In genomic region chr12:122951979-122952892, GRCh38 we compare ENCODE assay signal across 9 cellular contexts. TPM values are rescaled to one million over a fixed set of nuclear protein-coding genes. Genes with fewer than 3 reads are reported as not detected.
DNase-seq lines count a peak whose midpoint lies in the region; ATAC-seq, FAIRE-seq and TF ChIP-seq lines count a peak whose summit lies in the region.
"Had no signal": no experiment of that assay in that cellular context is flagged by ENCODE, and none has a peak within 500 bp of the region (broad histone marks: within the 10 kb centered on the region; RNA-seq: fewer than 3 reads in every experiment).

No MANE protein-coding gene starts in this region.

- intact Hi-C loops in endothelial cell of umbilical vein (cut with micrococcal nuclease): loop anchor here (1.0 to 2.0 kb wide), 6 partner anchors 81 to 313 kb away; partner anchors contain the start of gene CCDC62

- no peaks in the 10 kb centered on the region for H3K27me3 ChIP-seq in endothelial cell of umbilical vein (ENCODE audit: control insufficient read depth in 2 of 2, insufficient read depth in 2 of 2, low read length in 2 of 2)

- no peaks in the 10 kb centered on the region for H4K20me1 ChIP-seq in endothelial cell of umbilical vein (replicated peaks; ENCODE audit: control insufficient read depth, extremely low read depth, insufficient read depth, low read length)

- peak; percentile 80 for ATAC-seq in HG03175 (IDR thresholded peaks at IDR 0.05; ENCODE audit: unreplicated experiment)

- no peak overlapping the region for H3K4me3 ChIP-seq in endothelial cell of umbilical vein (replicated peaks in 1 of 3; ENCODE audit: insufficient read depth in 1 of 3, low read depth in 1 of 3, low read length in 3 of 3)

- peaks cover 18% of the 10 kb centered on the region for H3K4me1 ChIP-seq in endothelial cell of umbilical vein (ENCODE audit: control insufficient read depth, extremely low read depth, insufficient read depth, low read length)

- peak; percentile 91 for FAIRE-seq in endothelial cell of umbilical vein (lab: Jason Lieb, UNC)
- FAIRE-seq: G401.6 had no signal

- POLR2A ChIA-PET in endothelial cell of umbilical vein (lab: Charles Lee): no interaction called here

- dilution Hi-C loops in endothelial cell of umbilical vein (cut with MboI; ENCODE audit: extremely low pct_ligation_motif_present, low sequenced_read_pairs): no loop called here

- H3K9me3 ChIP-seq in endothelial cell of umbilical vein (replicated peaks; ENCODE audit: control insufficient read depth, insufficient read depth, low read length): no peaks in the 10 kb centered on the region

- no peak for TF ChIP-seq POLR2A in endothelial cell of umbilical vein (IDR thresholded peaks at IDR 0.05; ENCODE audit: low read depth, low read length)

- CTCF ChIA-PET in endothelial cell of umbilical vein (lab: Charles Lee): interaction anchor here (0.6 to 19.1 kb wide), 20 partner anchors 28 to 315 kb away, joined by 3 to 200 read pairs (median 4); partner anchors contain the start of genes ARL6IP4 and HIP1R

- H3K36me3 ChIP-seq in endothelial cell of umbilical vein (ENCODE audit: control insufficient read depth in 2 of 2, extremely low read depth in 1 of 2, insufficient read depth in 2 of 2, low read length in 2 of 2): no peaks in the 10 kb centered on the region

- no TSS peak for BruUV-seq in endothelial cell of umbilical vein (replicated peaks; lab: Mats Ljungman, UMichigan)

- no peak overlapping the region for H3K4me2 ChIP-seq in endothelial cell of umbilical vein (ENCODE audit: insufficient read depth, low read length)

- DNase-seq in NK-92 treated with Interleukin-12 subunit alpha and Interleukin-12 subunit beta, amount 100 ng/mL, for 24 hours (lab: John Stamatoyannopoulos, UW): peak; percentile 38
- no peak for DNase-seq in NK-92 (lab: John Stamatoyannopoulos, UW; ENCODE audit: unreplicated experiment)
- DNase-seq in NCI-H774 (lab: John Stamatoyannopoulos, UW): peak; percentile 60
- DNase-seq in activated CD8-positive, alpha-beta memory T cell treated with anti-CD3 and anti-CD28 coated beads for 4 hours (ENCODE audit: low read depth in 2 of 2): peak; percentile 47 to 55
- peak; percentile 72 for DNase-seq in endothelial cell of umbilical vein (ENCODE audit: low read depth, low spot score)
- peak; percentile 82 for DNase-seq in myocyte (ENCODE audit: low read depth)
- peak; percentile 52 to 54 for DNase-seq in stimulated activated CD8-positive, alpha-beta memory T cell treated with anti-CD3 and anti-CD28 coated beads, Interleukin-7, amount 100 ng/mL, for 4 hours (ENCODE audit: low read depth in 2 of 2)

- no peak overlapping the region for H2AFZ ChIP-seq in endothelial cell of umbilical vein (ENCODE audit: low read depth, low read length)

- H3K9me1 ChIP-seq in endothelial cell of umbilical vein (replicated peaks; ENCODE audit: control insufficient read depth, extremely low read depth, insufficient read depth, low read length): no peaks in the 10 kb centered on the region

- no peaks in the 10 kb centered on the region for H3K79me2 ChIP-seq in endothelial cell of umbilical vein (ENCODE audit: control insufficient read depth, insufficient read depth, low read length)

- peak; percentile 91 to 92 for TF ChIP-seq CTCF in endothelial cell of umbilical vein (IDR thresholded peaks at IDR 0.05; ENCODE audit: extremely low read depth in 1 of 2, insufficient read depth in 1 of 2, low read depth in 1 of 2, low read length in 2 of 2)

- no peak overlapping the region for H3K9ac ChIP-seq in endothelial cell of umbilical vein (replicated peaks; ENCODE audit: extremely low read depth, insufficient read depth, low read length)

- peak overlapping the region; percentile 51 for H3K27ac ChIP-seq in endothelial cell of umbilical vein (ENCODE audit: insufficient read depth, low read depth, low read length)

TF ChIP-seq in endothelial cell of umbilical vein, 7 proteins besides CTCF, POLR2A, EP300 and RAD21:
- TF ChIP-seq GATA2 (IDR thresholded peaks at IDR 0.05; ENCODE audit: insufficient read depth, insufficient read length, low read depth, low read length) (no peak), MAX (IDR thresholded peaks at IDR 0.05; ENCODE audit: insufficient read depth, insufficient read length) (no peak), FOS (IDR thresholded peaks at IDR 0.05; ENCODE audit: borderline replicate concordance, insufficient read depth, low read length) (no peak), EZH2 (IDR thresholded peaks at IDR 0.05; ENCODE audit: borderline replicate concordance, low read depth, low read length, severe bottlenecking) (no peak), POLR2AphosphoS5 (IDR thresholded peaks at IDR 0.05; ENCODE audit: insufficient read depth, low read depth, low read length) (no peak), MYC (IDR thresholded peaks at IDR 0.05; ENCODE audit: low read depth, low read length) (no peak), JUN (IDR thresholded peaks at IDR 0.05; ENCODE audit: borderline replicate concordance, insufficient read depth, insufficient read length, low read depth) (no peak)

RNA-seq across cellular contexts. Expression of gene ABCB9, which starts 14.0 kb away (rescaled TPM):
- total RNA-seq in endothelial cell of umbilical vein: 12.0 and 16.9 TPM in 2 replicates
- 11.7 and 14.9 TPM in 2 replicates for polyA plus RNA-seq in endothelial cell of umbilical vein
- 6.0 and 7.2 TPM in 2 replicates for polyA plus RNA-seq in endothelial cell of umbilical vein (2011; cell fraction: cytosol; rRNA removed)
- 17.7 and 19.0 TPM in 2 replicates for polyA plus RNA-seq in endothelial cell of umbilical vein (2011; cell fraction: nucleus; rRNA removed)
- polyA plus RNA-seq in endothelial cell of umbilical vein (2012): 5.9 and 7.8 TPM in 2 replicates
- 20.0 and 29.5 TPM in 2 replicates for polyA minus RNA-seq in endothelial cell of umbilical vein
- 5.3 TPM for polyA minus RNA-seq in endothelial cell of umbilical vein (2011; cell fraction: cytosol; rRNA and poly(A)+ RNA removed)
- 16.0 and 19.1 TPM in 2 replicates for polyA minus RNA-seq in endothelial cell of umbilical vein (2011; cell fraction: nucleus; rRNA and poly(A)+ RNA removed)
- total RNA-seq in myocyte: 6.9 and 10.4 TPM in 2 replicates
- polyA plus RNA-seq in myocyte (2012): 6.4 TPM

RNA-seq across cellular contexts. Expression of gene OGFOD2, which starts 22.8 kb away (rescaled TPM):
- total RNA-seq in endothelial cell of umbilical vein (17.9 and 24.1 TPM in 2 replicates), myocyte (15.3 and 20.8 TPM in 2 replicates)
- polyA plus RNA-seq in endothelial cell of umbilical vein: 16.8 and 24.6 TPM in 2 replicates
- polyA plus RNA-seq in endothelial cell of umbilical vein (2011; cell fraction: cytosol; rRNA removed): 10.0 and 13.4 TPM in 2 replicates
- polyA plus RNA-seq in endothelial cell of umbilical vein (2011; cell fraction: nucleus; rRNA removed): 49.8 and 60.2 TPM in 2 replicates
- polyA plus RNA-seq in endothelial cell of umbilical vein (2012): 9.3 and 14.4 TPM in 2 replicates
- polyA minus RNA-seq in endothelial cell of umbilical vein: 11.2 and 14.9 TPM in 2 replicates
- 12.9 TPM for polyA minus RNA-seq in endothelial cell of umbilical vein (2011; cell fraction: cytosol; rRNA and poly(A)+ RNA removed)
- 11.1 and 11.3 TPM in 2 replicates for polyA minus RNA-seq in endothelial cell of umbilical vein (2011; cell fraction: nucleus; rRNA and poly(A)+ RNA removed)
- 15.1 TPM for polyA plus RNA-seq in myocyte (2012)

RNA-seq across cellular contexts. Expression of gene ARL6IP4, which starts 28.2 kb away (rescaled TPM):
- 217 and 226 TPM in 2 replicates for total RNA-seq in endothelial cell of umbilical vein
- polyA plus RNA-seq in endothelial cell of umbilical vein: 181 and 193 TPM in 2 replicates
- 307 and 353 TPM in 2 replicates for polyA plus RNA-seq in endothelial cell of umbilical vein (2011; cell fraction: cytosol; rRNA removed)
- 254 and 309 TPM in 2 replicates for polyA plus RNA-seq in endothelial cell of umbilical vein (2011; cell fraction: nucleus; rRNA removed)
- polyA plus RNA-seq in endothelial cell of umbilical vein (2012): 186 and 240 TPM in 2 replicates
- polyA minus RNA-seq in endothelial cell of umbilical vein: 47.9 and 49.3 TPM in 2 replicates
- 43.5 TPM for polyA minus RNA-seq in endothelial cell of umbilical vein (2011; cell fraction: cytosol; rRNA and poly(A)+ RNA removed)
- 9.7 and 23.7 TPM in 2 replicates for polyA minus RNA-seq in endothelial cell of umbilical vein (2011; cell fraction: nucleus; rRNA and poly(A)+ RNA removed)
- total RNA-seq in myocyte: 189 and 192 TPM in 2 replicates
- polyA plus RNA-seq in myocyte (2012): 184 TPM

RNA-seq across cellular contexts. Expression of gene VPS37B, which starts 56.3 kb away (rescaled TPM):
- total RNA-seq in endothelial cell of umbilical vein (45.9 and 46.4 TPM in 2 replicates), myocyte (82.4 and 86.7 TPM in 2 replicates)
- polyA plus RNA-seq in endothelial cell of umbilical vein: 39.5 and 43.5 TPM in 2 replicates
- polyA plus RNA-seq in endothelial cell of umbilical vein (2011; cell fraction: cytosol; rRNA removed): 24.8 and 32.2 TPM in 2 replicates
- 39.9 and 42.2 TPM in 2 replicates for polyA plus RNA-seq in endothelial cell of umbilical vein (2011; cell fraction: nucleus; rRNA removed)
- 25.4 and 32.1 TPM in 2 replicates for polyA plus RNA-seq in endothelial cell of umbilical vein (2012)
- 20.7 and 20.9 TPM in 2 replicates for polyA minus RNA-seq in endothelial cell of umbilical vein
- 11.0 TPM for polyA minus RNA-seq in endothelial cell of umbilical vein (2011; cell fraction: cytosol; rRNA and poly(A)+ RNA removed)
- 20.9 and 25.1 TPM in 2 replicates for polyA minus RNA-seq in endothelial cell of umbilical vein (2011; cell fraction: nucleus; rRNA and poly(A)+ RNA removed)
- polyA plus RNA-seq in myocyte (2012): 51.3 TPM
